In the genomic region with DNA sequence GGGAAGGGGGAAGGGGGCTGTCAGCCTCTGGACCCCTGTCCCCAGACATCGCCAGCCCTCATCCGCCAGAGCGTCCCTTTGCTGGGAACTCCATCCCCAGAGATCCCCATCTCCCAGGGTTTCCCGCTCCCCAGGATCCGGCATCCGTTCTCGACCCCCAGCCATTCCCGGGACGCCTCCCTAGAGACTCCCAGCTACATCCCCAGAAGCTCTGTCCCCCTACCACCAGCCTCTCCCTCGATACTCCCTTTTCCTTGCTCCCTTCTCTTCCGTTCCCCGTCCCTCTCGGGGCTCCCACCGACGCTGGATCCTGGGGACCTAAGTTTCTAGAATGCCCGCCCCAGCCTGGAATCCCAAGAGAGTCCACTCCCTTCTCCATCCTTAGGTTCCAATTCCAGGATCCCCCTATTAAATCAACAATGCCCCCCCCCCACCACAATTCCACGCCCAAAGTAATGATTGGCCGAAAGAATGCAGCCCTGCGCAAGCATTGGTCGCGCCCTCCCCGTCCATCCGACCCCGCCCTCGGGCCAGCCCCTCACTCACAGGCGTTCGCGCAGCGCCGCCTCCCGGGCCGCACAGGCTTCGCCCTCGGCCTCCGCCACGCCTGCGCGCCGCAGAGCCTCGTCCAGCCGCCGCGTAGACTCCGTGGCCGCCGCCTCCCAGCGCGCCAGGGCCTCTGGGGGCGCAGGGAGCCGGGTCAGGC, we compare ENCODE assay signal across 8 cellular contexts. TPM values are rescaled to one million over a fixed set of nuclear protein-coding genes. Genes with fewer than 3 reads are reported as not detected.
DNase-seq lines count a peak whose midpoint lies in the region; ATAC-seq and TF ChIP-seq lines count a peak whose summit lies in the region.

No MANE protein-coding gene starts in this region.

- peak overlapping the region; percentile 44 for H2AFZ ChIP-seq in SU-DHL-6 (ENCODE audit: low read depth, low read length, severe bottlenecking)

- peaks cover 12% of the 10 kb centered on the region for H3K4me1 ChIP-seq in upper lobe of right lung

- peaks cover 14% of the 10 kb centered on the region for H3K9me3 Mint-ChIP-seq in HFFc6
- peaks cover 4% of the 10 kb centered on the region for H3K9me3 Mint-ChIP-seq in progenitor cell of endocrine pancreas (ENCODE audit: low read depth)

- peaks cover 7% of the 10 kb centered on the region for H3K4me1 Mint-ChIP-seq in HFFc6 (ENCODE audit: low read depth)
- peaks cover 7% of the 10 kb centered on the region for H3K4me1 Mint-ChIP-seq in progenitor cell of endocrine pancreas (ENCODE audit: low read depth)

- H3K4me3 Mint-ChIP-seq in HFFc6 (peak overlapping the region; percentile 88), progenitor cell of endocrine pancreas (ENCODE audit: low read depth) (peak overlapping the region; percentile 73)

- no peaks in the 10 kb centered on the region for H3K9me2 ChIP-seq in SU-DHL-6 (replicated peaks; ENCODE audit: insufficient read depth, low read length)

- POLR2A ChIA-PET in GM10248 (lab: Yijun Ruan, JAX): interaction anchor here (0.6 to 1.6 kb wide), 2 partner anchors 15 to 20 kb away, joined by 3 to 4 read pairs; partner anchors contain the start of gene BST2

- H3K27ac ChIP-seq in SU-DHL-6 (ENCODE audit: low read depth, low read length) (no peak overlapping the region), upper lobe of right lung (peak overlapping the region; percentile 47)

- H3K9ac ChIP-seq in SU-DHL-6 (ENCODE audit: low read length): peak overlapping the region; percentile 49

- H3K79me2 ChIP-seq in SU-DHL-6 (ENCODE audit: insufficient read depth, low read length): no peaks in the 10 kb centered on the region

- peak overlapping the region; percentile 50 for H3K4me3 ChIP-seq in SU-DHL-6 (ENCODE audit: insufficient read depth, low read length, poor library complexity, severe bottlenecking)
- peak overlapping the region; percentile 51 for H3K4me3 ChIP-seq in upper lobe of right lung

- no peaks in the 10 kb centered on the region for H3K36me3 Mint-ChIP-seq in HFFc6 (ENCODE audit: low read depth)
- H3K36me3 Mint-ChIP-seq in progenitor cell of endocrine pancreas (ENCODE audit: insufficient read depth): peaks cover 3% of the 10 kb centered on the region

- H3K9me3 ChIP-seq in SU-DHL-6 (ENCODE audit: insufficient read depth, low read length): no peaks in the 10 kb centered on the region
- no peaks in the 10 kb centered on the region for H3K9me3 ChIP-seq in upper lobe of right lung

- H3K27me3 ChIP-seq in SU-DHL-6 (ENCODE audit: low read length): no peaks in the 10 kb centered on the region
- peaks cover 5% of the 10 kb centered on the region for H3K27me3 ChIP-seq in upper lobe of right lung

- TF ChIP-seq CTCF in GM10248 (IDR thresholded peaks at IDR 0.05; ENCODE audit: control extremely low read depth, extremely low read depth, low read depth, missing control alignments) (peak; percentile 95), HFFc6 (IDR thresholded peaks at IDR 0.05) (peak; percentile 81), SU-DHL-6 (IDR thresholded peaks at IDR 0.05; ENCODE audit: insufficient read depth, low read length, poor library complexity, severe bottlenecking) (peak; percentile 46), progenitor cell of endocrine pancreas (IDR thresholded peaks at IDR 0.05; ENCODE audit: unreplicated experiment) (peak; percentile 75), upper lobe of right lung (IDR thresholded peaks at IDR 0.05) (peak; percentile 68)

- H3K27me3 Mint-ChIP-seq in HFFc6 (ENCODE audit: insufficient read depth) (peaks cover 14% of the 10 kb centered on the region), progenitor cell of endocrine pancreas (peaks cover 11% of the 10 kb centered on the region)

- H3K4me2 ChIP-seq in SU-DHL-6 (ENCODE audit: low read depth, low read length, poor library complexity, severe bottlenecking): peak overlapping the region; percentile 67

- peak; percentile 95 for DNase-seq in GM10248 (ENCODE audit: extremely low spot score)
- peak; percentile 83 for DNase-seq in HFFc6
- DNase-seq in NCI-H1048 (lab: John Stamatoyannopoulos, UW): peak; percentile 84
- DNase-seq in activated naive CD8-positive, alpha-beta T cell treated with anti-CD3 and anti-CD28 coated beads, Interleukin-2, amount 50 U/mL, for 16 hours (ENCODE audit: low read depth, low spot score): peak; percentile 90
- DNase-seq in left cardiac atrium: peak; percentile 95
- DNase-seq in progenitor cell of endocrine pancreas (ENCODE audit: low spot score, unreplicated experiment): peak; percentile 87
- peak; percentile 96 for DNase-seq in upper lobe of right lung

- CTCF ChIA-PET in GM10248 (lab: Yijun Ruan, JAX): interaction anchor here (0.9 to 9.2 kb wide), 10 partner anchors 9 to 107 kb away, joined by 3 to 192 read pairs (median 6); partner anchors contain the start of gene MRPL34

- no peaks in the 10 kb centered on the region for H4K20me1 ChIP-seq in SU-DHL-6 (ENCODE audit: low read depth, low read length)

- H3K27ac Mint-ChIP-seq in HFFc6: peak overlapping the region; percentile 10; the same call in 1 of the 2 replicates
- peak overlapping the region; percentile 42 for H3K27ac Mint-ChIP-seq in progenitor cell of endocrine pancreas

- H3F3A ChIP-seq in SU-DHL-6 (ENCODE audit: insufficient read depth): 0 out of 2 replicates have a peak, but pooled peaks cover 3% of the 10 kb centered on the region

- ATAC-seq in left cardiac atrium (peak; percentile 98 to 99), upper lobe of right lung (peak; percentile 98)

- intact Hi-C loops in left cardiac atrium (cut with DNase I) (loop anchor here in 1 of 2 donors (10.0 kb wide), 1 partner anchor 74 kb away; the partner anchor contains the start of gene NXNL1), upper lobe of right lung (cut with DNase I) (loop anchor here (10.0 kb wide), 1 partner anchor 64 kb away; no protein-coding TSS in a partner anchor)

- H3K36me3 ChIP-seq in SU-DHL-6 (ENCODE audit: low read length): no peaks in the 10 kb centered on the region
- H3K36me3 ChIP-seq in upper lobe of right lung: no peaks in the 10 kb centered on the region

RNA-seq across cellular contexts. Expression of gene CCDC194, which starts 3.2 kb away (rescaled TPM):
- total RNA-seq in HFFc6 (2021; fragmentation: NEBNext Ultra II Directional; extraction: Animal tissue kit (Norgen Biotek cat#: 25700)): not detected
- total RNA-seq in left cardiac atrium (not detected), progenitor cell of endocrine pancreas (not detected in 2 replicates), upper lobe of right lung (2.0 TPM)

RNA-seq across cellular contexts. Expression of gene PLVAP, which starts 13.7 kb away (rescaled TPM):
- total RNA-seq in HFFc6 (2021; fragmentation: NEBNext Ultra II Directional; extraction: Animal tissue kit (Norgen Biotek cat#: 25700)): not detected
- total RNA-seq in left cardiac atrium (100 to 1,000 TPM; 102 to 137 TPM), progenitor cell of endocrine pancreas (0.12 and 0.42 TPM in 2 replicates), upper lobe of right lung (174 TPM)

RNA-seq across cellular contexts. Expression of gene BST2, which starts 14.6 kb away (rescaled TPM):
- total RNA-seq in HFFc6 (2021; fragmentation: NEBNext Ultra II Directional; extraction: Animal tissue kit (Norgen Biotek cat#: 25700)): under 1 TPM in 3 of 6 experiments, not detected in 3; 0.21 to 0.59 (median 0.34) TPM
- 10 to 100 TPM; 56.9 to 72.6 TPM for total RNA-seq in left cardiac atrium
- total RNA-seq in progenitor cell of endocrine pancreas: 0.60 and 0.67 TPM in 2 replicates
- total RNA-seq in upper lobe of right lung: 133 TPM

RNA-seq across cellular contexts. Expression of gene MVB12A, which starts 29.0 kb away (rescaled TPM):
- 10 to 100 TPM; 45.2 to 49.2 (median 47.2) TPM for total RNA-seq in HFFc6 (2021; fragmentation: NEBNext Ultra II Directional; extraction: Animal tissue kit (Norgen Biotek cat#: 25700))
- total RNA-seq in left cardiac atrium: 10 to 100 TPM; 22.6 to 24.8 TPM
- 50.7 and 56.6 TPM in 2 replicates for total RNA-seq in progenitor cell of endocrine pancreas
- 36.3 TPM for total RNA-seq in upper lobe of right lung

RNA-seq across cellular contexts. Expression of gene GTPBP3, which starts 53.5 kb away (rescaled TPM):
- 10 to 100 TPM in 5 of 6 experiments, 1 to 10 TPM in 1; 9.2 to 14.7 (median 13.0) TPM for total RNA-seq in HFFc6 (2021; fragmentation: NEBNext Ultra II Directional; extraction: Animal tissue kit (Norgen Biotek cat#: 25700))
- total RNA-seq in left cardiac atrium: 10 to 100 TPM in 1 of 2 donors, 1 to 10 TPM in 1; 9.7 to 12.8 TPM
- total RNA-seq in progenitor cell of endocrine pancreas: 44.5 and 46.9 TPM in 2 replicates
- 17.7 TPM for total RNA-seq in upper lobe of right lung

Comparison
In these comparisons a context has a peak if more than half of its experiments do, and no peak if none do; other contexts are left out.
1. RNA of gene PLVAP, which starts 13.7 kb away (total RNA-seq): 174 TPM in upper lobe of right lung (single experiment) and 102 to 137 TPM in left cardiac atrium; 0.12 to 0.42 TPM in progenitor cell of endocrine pancreas and not detected in HFFc6; every median in the first group is over 10 times any median in the second.
2. RNA of gene BST2, which starts 14.6 kb away (total RNA-seq): 133 TPM in upper lobe of right lung (single experiment) and 56.9 to 72.6 TPM in left cardiac atrium; 0.60 to 0.67 TPM in progenitor cell of endocrine pancreas and 0.21 to 0.59 TPM in HFFc6; every median in the first group is over 10 times any median in the second.
3. Peak in every context shown above with its lines, with median percentiles within 50 percentile points of each other: DNase-seq and CTCF ChIP-seq.